1 cellular context compared by ENCODE assay signal in the genomic region with DNA sequence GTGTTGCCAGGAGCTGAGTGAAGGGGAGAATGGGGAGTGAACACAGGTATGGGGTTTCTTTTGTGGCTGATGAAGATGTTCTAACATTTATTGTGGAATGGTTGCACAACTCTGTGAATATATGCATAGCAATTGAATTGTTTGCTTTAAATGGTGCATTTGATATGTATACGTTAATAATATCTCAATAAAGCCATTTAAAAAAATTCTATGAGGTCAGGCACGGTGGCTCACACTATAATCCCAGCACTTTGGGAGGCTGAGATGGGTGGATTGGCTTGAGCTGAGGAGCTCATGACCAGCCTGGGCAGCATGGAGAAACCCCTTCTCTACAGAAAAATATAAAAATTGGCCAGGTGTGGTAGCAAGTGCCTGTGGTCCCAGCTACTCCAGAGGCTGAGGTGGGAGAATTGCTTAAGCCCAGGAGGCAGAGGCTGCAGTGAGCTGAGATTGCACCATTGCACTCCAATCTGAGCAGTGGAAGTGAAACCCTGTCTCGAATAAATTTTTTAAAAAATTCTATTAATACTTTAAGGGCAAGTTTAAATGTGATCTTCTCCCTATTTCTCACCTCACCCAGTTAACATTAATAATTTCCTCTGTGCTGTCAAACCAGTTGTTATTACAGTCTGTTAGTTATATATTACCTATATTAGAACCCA.
TF ChIP-seq lines count a peak whose summit lies in the region.

No MANE protein-coding gene starts in this region.

TF ChIP-seq in HepG2, 621 proteins besides CTCF, POLR2A, EP300 and RAD21 (continued from another document):
- TF ChIP-seq MED8 (CRISPR knock-in tag; IDR thresholded peaks at IDR 0.05; ENCODE audit: insufficient replicate concordance): no peak
- TF ChIP-seq, protein P1, sequence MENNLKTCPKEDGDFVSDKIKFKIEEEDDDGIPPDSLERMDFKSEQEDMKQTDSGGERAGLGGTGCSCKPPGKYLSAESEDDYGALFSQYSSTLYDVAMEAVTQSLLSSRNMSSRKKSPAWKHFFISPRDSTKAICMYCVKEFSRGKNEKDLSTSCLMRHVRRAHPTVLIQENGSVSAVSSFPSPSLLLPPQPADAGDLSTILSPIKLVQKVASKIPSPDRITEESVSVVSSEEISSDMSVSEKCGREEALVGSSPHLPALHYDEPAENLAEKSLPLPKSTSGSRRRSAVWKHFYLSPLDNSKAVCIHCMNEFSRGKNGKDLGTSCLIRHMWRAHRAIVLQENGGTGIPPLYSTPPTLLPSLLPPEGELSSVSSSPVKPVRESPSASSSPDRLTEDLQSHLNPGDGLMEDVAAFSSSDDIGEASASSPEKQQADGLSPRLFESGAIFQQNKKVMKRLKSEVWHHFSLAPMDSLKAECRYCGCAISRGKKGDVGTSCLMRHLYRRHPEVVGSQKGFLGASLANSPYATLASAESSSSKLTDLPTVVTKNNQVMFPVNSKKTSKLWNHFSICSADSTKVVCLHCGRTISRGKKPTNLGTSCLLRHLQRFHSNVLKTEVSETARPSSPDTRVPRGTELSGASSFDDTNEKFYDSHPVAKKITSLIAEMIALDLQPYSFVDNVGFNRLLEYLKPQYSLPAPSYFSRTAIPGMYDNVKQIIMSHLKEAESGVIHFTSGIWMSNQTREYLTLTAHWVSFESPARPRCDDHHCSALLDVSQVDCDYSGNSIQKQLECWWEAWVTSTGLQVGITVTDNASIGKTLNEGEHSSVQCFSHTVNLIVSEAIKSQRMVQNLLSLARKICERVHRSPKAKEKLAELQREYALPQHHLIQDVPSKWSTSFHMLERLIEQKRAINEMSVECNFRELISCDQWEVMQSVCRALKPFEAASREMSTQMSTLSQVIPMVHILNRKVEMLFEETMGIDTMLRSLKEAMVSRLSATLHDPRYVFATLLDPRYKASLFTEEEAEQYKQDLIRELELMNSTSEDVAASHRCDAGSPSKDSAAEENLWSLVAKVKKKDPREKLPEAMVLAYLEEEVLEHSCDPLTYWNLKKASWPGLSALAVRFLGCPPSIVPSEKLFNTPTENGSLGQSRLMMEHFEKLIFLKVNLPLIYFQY (CRISPR knock-in tag; IDR thresholded peaks at IDR 0.05; ENCODE audit: borderline replicate concordance): no peak
- no peak for TF ChIP-seq EHMT2 (IDR thresholded peaks at IDR 0.05; ENCODE audit: borderline replicate concordance, low read depth, low read length)
- TF ChIP-seq TRIM22 (IDR thresholded peaks at IDR 0.05): no peak
- TF ChIP-seq REXO4 (CRISPR knock-in tag; IDR thresholded peaks at IDR 0.05; ENCODE audit: borderline replicate concordance): no peak
- TF ChIP-seq TOPORS (CRISPR knock-in tag; IDR thresholded peaks at IDR 0.05): no peak
- TF ChIP-seq TMF1 (CRISPR knock-in tag; IDR thresholded peaks at IDR 0.05; ENCODE audit: low read depth): no peak
- no peak for TF ChIP-seq ZNF256 (CRISPR knock-in tag; conservative IDR thresholded peaks at IDR 0.05)
- TF ChIP-seq ZNF136 (CRISPR knock-in tag; IDR thresholded peaks at IDR 0.05; ENCODE audit: low read depth): no peak
- no peak for TF ChIP-seq ZBTB2 (CRISPR knock-in tag; IDR thresholded peaks at IDR 0.05; ENCODE audit: low read depth)
- TF ChIP-seq ZNF138 (CRISPR knock-in tag; IDR thresholded peaks at IDR 0.05; ENCODE audit: low read depth): no peak
- no peak for TF ChIP-seq NR0B2 (CRISPR knock-in tag; IDR thresholded peaks at IDR 0.05)
- TF ChIP-seq MZF1 (CRISPR knock-in tag; IDR thresholded peaks at IDR 0.05; ENCODE audit: borderline replicate concordance): no peak
- no peak for TF ChIP-seq IKZF5 (CRISPR knock-in tag; IDR thresholded peaks at IDR 0.05)
- no peak for TF ChIP-seq CAMTA2 (CRISPR knock-in tag; IDR thresholded peaks at IDR 0.05; ENCODE audit: borderline replicate concordance)
- TF ChIP-seq ZNF292 (CRISPR knock-in tag; IDR thresholded peaks at IDR 0.05; ENCODE audit: borderline replicate concordance, low read depth): no peak
